ENCODE assay signal across 1 cellular context in genomic region chr17:50635720-50636144, GRCh38.
TF ChIP-seq lines count a peak whose summit lies in the region.

No MANE protein-coding gene starts in this region.

TF ChIP-seq in HepG2, 621 proteins besides CTCF, POLR2A, EP300 and RAD21 (continued from another document and continues in another):
- TF ChIP-seq, protein P1, sequence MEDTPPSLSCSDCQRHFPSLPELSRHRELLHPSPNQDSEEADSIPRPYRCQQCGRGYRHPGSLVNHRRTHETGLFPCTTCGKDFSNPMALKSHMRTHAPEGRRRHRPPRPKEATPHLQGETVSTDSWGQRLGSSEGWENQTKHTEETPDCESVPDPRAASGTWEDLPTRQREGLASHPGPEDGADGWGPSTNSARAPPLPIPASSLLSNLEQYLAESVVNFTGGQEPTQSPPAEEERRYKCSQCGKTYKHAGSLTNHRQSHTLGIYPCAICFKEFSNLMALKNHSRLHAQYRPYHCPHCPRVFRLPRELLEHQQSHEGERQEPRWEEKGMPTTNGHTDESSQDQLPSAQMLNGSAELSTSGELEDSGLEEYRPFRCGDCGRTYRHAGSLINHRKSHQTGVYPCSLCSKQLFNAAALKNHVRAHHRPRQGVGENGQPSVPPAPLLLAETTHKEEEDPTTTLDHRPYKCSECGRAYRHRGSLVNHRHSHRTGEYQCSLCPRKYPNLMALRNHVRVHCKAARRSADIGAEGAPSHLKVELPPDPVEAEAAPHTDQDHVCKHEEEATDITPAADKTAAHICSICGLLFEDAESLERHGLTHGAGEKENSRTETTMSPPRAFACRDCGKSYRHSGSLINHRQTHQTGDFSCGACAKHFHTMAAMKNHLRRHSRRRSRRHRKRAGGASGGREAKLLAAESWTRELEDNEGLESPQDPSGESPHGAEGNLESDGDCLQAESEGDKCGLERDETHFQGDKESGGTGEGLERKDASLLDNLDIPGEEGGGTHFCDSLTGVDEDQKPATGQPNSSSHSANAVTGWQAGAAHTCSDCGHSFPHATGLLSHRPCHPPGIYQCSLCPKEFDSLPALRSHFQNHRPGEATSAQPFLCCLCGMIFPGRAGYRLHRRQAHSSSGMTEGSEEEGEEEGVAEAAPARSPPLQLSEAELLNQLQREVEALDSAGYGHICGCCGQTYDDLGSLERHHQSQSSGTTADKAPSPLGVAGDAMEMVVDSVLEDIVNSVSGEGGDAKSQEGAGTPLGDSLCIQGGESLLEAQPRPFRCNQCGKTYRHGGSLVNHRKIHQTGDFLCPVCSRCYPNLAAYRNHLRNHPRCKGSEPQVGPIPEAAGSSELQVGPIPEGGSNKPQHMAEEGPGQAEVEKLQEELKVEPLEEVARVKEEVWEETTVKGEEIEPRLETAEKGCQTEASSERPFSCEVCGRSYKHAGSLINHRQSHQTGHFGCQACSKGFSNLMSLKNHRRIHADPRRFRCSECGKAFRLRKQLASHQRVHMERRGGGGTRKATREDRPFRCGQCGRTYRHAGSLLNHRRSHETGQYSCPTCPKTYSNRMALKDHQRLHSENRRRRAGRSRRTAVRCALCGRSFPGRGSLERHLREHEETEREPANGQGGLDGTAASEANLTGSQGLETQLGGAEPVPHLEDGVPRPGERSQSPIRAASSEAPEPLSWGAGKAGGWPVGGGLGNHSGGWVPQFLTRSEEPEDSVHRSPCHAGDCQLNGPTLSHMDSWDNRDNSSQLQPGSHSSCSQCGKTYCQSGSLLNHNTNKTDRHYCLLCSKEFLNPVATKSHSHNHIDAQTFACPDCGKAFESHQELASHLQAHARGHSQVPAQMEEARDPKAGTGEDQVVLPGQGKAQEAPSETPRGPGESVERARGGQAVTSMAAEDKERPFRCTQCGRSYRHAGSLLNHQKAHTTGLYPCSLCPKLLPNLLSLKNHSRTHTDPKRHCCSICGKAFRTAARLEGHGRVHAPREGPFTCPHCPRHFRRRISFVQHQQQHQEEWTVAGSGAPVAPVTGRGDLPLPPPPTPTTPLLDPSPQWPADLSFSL (CRISPR knock-in tag; IDR thresholded peaks at IDR 0.05) = no peak
- TF ChIP-seq TBX2 (CRISPR knock-in tag; IDR thresholded peaks at IDR 0.05; ENCODE audit: borderline replicate concordance) (no peak), ZNF335 (CRISPR knock-in tag; IDR thresholded peaks at IDR 0.05) (0 out of 2 replicates have a peak, but pooled peaks have one; percentile 39), ZNF891 (CRISPR knock-in tag; IDR thresholded peaks at IDR 0.05) (no peak), SSRP1 (CRISPR knock-in tag; IDR thresholded peaks at IDR 0.05) (0 out of 2 replicates have a peak, but pooled peaks have one; percentile 43), ZNF547 (CRISPR knock-in tag; IDR thresholded peaks at IDR 0.05) (no peak), USF2 (IDR thresholded peaks at IDR 0.05; ENCODE audit: low read depth, low read length) (no peak), USF2 (CRISPR knock-in tag; IDR thresholded peaks at IDR 0.05; ENCODE audit: borderline replicate concordance) (no peak), TBX3 (IDR thresholded peaks at IDR 0.05; ENCODE audit: borderline replicate concordance) (no peak), SIX1 (CRISPR knock-in tag; IDR thresholded peaks at IDR 0.05; ENCODE audit: borderline replicate concordance) (no peak), ZFP91 (CRISPR knock-in tag; IDR thresholded peaks at IDR 0.05; ENCODE audit: borderline replicate concordance) (no peak), HMG20B (CRISPR knock-in tag; conservative IDR thresholded peaks at IDR 0.05) (no peak), ZKSCAN1 (IDR thresholded peaks at IDR 0.05; ENCODE audit: low read length) (no peak), ZNF773 (CRISPR knock-in tag; IDR thresholded peaks at IDR 0.05; ENCODE audit: borderline replicate concordance) (no peak), ZNF121 (CRISPR knock-in tag; IDR thresholded peaks at IDR 0.05) (peak; percentile 91), POGK (CRISPR knock-in tag; conservative IDR thresholded peaks at IDR 0.05) (no peak), SNAI1 (CRISPR knock-in tag; IDR thresholded peaks at IDR 0.05; ENCODE audit: borderline replicate concordance) (0 out of 2 replicates have a peak, but pooled peaks have one; percentile 39), DR1 (CRISPR knock-in tag; IDR thresholded peaks at IDR 0.05) (no peak), ZNF782 (CRISPR knock-in tag; IDR thresholded peaks at IDR 0.05; ENCODE audit: borderline replicate concordance) (no peak), POLR2G (IDR thresholded peaks at IDR 0.05; ENCODE audit: low read depth, low read length) (peak; percentile 15; the same call in 1 of the 2 replicates), HIC2 (CRISPR knock-in tag; IDR thresholded peaks at IDR 0.05; ENCODE audit: low read depth) (no peak), NR2C2 (CRISPR knock-in tag; IDR thresholded peaks at IDR 0.05; ENCODE audit: borderline replicate concordance) (no peak), ETV5 (CRISPR knock-in tag; IDR thresholded peaks at IDR 0.05; ENCODE audit: borderline replicate concordance) (no peak), ZNF775 (CRISPR knock-in tag; IDR thresholded peaks at IDR 0.05; ENCODE audit: borderline replicate concordance) (no peak), TAF1 (CRISPR knock-in tag; IDR thresholded peaks at IDR 0.05) (peak; percentile 4; the same call in 1 of the 2 replicates), ZNF607 (CRISPR knock-in tag; IDR thresholded peaks at IDR 0.05; ENCODE audit: borderline replicate concordance) (0 out of 2 replicates have a peak, but pooled peaks have one; percentile 21), MEIS2 (CRISPR knock-in tag; IDR thresholded peaks at IDR 0.05) (no peak), PPARG (CRISPR knock-in tag; conservative IDR thresholded peaks at IDR 0.05) (no peak), ZNF136 (CRISPR knock-in tag; IDR thresholded peaks at IDR 0.05; ENCODE audit: low read depth) (no peak), ATF7-NPFF (CRISPR knock-in tag; IDR thresholded peaks at IDR 0.05; ENCODE audit: low read depth) (no peak), RXRB (CRISPR knock-in tag; IDR thresholded peaks at IDR 0.05; ENCODE audit: borderline replicate concordance) (no peak), TIGD3 (CRISPR knock-in tag; IDR thresholded peaks at IDR 0.05; ENCODE audit: borderline replicate concordance) (no peak), DMAP1 (CRISPR knock-in tag; IDR thresholded peaks at IDR 0.05) (peak; percentile 20; the same call in 1 of the 2 replicates), ZFP36L1 (CRISPR knock-in tag; IDR thresholded peaks at IDR 0.05) (no peak)
- TF ChIP-seq, protein P2, sequence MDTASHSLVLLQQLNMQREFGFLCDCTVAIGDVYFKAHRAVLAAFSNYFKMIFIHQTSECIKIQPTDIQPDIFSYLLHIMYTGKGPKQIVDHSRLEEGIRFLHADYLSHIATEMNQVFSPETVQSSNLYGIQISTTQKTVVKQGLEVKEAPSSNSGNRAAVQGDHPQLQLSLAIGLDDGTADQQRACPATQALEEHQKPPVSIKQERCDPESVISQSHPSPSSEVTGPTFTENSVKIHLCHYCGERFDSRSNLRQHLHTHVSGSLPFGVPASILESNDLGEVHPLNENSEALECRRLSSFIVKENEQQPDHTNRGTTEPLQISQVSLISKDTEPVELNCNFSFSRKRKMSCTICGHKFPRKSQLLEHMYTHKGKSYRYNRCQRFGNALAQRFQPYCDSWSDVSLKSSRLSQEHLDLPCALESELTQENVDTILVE (CRISPR knock-in tag; IDR thresholded peaks at IDR 0.05) = peak; percentile 2; the same call in 1 of the 2 replicates
- TF ChIP-seq, protein P3, sequence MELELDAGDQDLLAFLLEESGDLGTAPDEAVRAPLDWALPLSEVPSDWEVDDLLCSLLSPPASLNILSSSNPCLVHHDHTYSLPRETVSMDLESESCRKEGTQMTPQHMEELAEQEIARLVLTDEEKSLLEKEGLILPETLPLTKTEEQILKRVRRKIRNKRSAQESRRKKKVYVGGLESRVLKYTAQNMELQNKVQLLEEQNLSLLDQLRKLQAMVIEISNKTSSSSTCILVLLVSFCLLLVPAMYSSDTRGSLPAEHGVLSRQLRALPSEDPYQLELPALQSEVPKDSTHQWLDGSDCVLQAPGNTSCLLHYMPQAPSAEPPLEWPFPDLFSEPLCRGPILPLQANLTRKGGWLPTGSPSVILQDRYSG (CRISPR knock-in tag; IDR thresholded peaks at IDR 0.05) = 0 out of 2 replicates have a peak, but pooled peaks have one; percentile 60
- TF ChIP-seq, protein P4, sequence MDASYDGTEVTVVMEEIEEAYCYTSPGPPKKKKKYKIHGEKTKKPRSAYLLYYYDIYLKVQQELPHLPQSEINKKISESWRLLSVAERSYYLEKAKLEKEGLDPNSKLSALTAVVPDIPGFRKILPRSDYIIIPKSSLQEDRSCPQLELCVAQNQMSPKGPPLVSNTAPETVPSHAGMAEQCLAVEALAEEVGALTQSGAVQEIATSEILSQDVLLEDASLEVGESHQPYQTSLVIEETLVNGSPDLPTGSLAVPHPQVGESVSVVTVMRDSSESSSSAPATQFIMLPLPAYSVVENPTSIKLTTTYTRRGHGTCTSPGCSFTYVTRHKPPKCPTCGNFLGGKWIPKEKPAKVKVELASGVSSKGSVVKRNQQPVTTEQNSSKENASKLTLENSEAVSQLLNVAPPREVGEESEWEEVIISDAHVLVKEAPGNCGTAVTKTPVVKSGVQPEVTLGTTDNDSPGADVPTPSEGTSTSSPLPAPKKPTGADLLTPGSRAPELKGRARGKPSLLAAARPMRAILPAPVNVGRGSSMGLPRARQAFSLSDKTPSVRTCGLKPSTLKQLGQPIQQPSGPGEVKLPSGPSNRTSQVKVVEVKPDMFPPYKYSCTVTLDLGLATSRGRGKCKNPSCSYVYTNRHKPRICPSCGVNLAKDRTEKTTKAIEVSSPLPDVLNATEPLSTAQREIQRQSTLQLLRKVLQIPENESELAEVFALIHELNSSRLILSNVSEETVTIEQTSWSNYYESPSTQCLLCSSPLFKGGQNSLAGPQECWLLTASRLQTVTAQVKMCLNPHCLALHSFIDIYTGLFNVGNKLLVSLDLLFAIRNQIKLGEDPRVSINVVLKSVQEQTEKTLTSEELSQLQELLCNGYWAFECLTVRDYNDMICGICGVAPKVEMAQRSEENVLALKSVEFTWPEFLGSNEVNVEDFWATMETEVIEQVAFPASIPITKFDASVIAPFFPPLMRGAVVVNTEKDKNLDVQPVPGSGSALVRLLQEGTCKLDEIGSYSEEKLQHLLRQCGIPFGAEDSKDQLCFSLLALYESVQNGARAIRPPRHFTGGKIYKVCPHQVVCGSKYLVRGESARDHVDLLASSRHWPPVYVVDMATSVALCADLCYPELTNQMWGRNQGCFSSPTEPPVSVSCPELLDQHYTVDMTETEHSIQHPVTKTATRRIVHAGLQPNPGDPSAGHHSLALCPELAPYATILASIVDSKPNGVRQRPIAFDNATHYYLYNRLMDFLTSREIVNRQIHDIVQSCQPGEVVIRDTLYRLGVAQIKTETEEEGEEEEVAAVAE (CRISPR knock-in tag; IDR thresholded peaks at IDR 0.05; ENCODE audit: borderline replicate concordance) = no peak
